ENCODE assay signal across 23 cellular contexts in the genomic region with DNA sequence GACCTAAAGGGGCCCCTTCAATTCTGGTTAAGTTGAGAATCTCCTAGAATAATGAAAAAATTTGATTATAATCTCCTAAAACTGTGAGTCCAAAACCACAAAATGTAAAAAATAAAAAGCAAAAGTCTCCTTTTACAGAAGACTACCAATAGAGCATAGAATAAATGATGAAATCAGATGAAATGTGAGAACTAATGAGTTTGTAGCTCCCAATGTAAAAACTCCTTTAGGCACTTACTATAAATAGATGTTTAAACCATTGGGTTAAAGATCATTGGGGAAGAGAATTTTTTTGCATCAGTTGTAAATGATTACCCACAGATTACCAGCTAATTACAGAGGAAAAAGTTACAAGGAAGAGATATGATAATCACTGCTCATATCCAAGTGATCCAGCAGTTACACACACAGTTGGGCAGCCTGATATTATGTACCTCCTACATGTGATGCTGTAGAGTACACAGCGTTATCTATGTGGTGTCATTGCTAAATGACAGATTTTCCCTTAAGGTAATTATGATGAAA.
DNase-seq lines count a peak whose midpoint lies in the region; FAIRE-seq lines count a peak whose summit lies in the region.
"Had no signal": no experiment of that assay in that cellular context is flagged by ENCODE, and none has a peak within 500 bp of the region (broad histone marks: within the 10 kb centered on the region; RNA-seq: fewer than 3 reads in every experiment).

No MANE protein-coding gene starts in this region.

- H3K36me3 ChIP-seq in GM23248 (ENCODE audit: low read depth) (no peaks in the 10 kb centered on the region), small intestine (ENCODE audit: control insufficient read depth in 2 of 2, insufficient read depth in 2 of 2, low read length in 2 of 2) (no peaks in the 10 kb centered on the region)
- H3K36me3 ChIP-seq: vagina had no signal

- no peaks in the 10 kb centered on the region for H4K20me1 ChIP-seq in GM23248 (ENCODE audit: insufficient read depth)

- H3K27me3 ChIP-seq in GM23248 (replicated peaks; ENCODE audit: insufficient read depth), result no peaks in the 10 kb centered on the region
- H3K27me3 ChIP-seq in small intestine (ENCODE audit: control insufficient read depth in 2 of 2, insufficient read depth in 2 of 2, low read length in 2 of 2), result no peaks in the 10 kb centered on the region
- H3K27me3 ChIP-seq: testis, vagina had no signal

- no peak overlapping the region for H3K4me3 ChIP-seq in GM23248
- H3K4me3 ChIP-seq in small intestine (ENCODE audit: low read depth in 1 of 2, low read length in 2 of 2), result no peak overlapping the region
- H3K4me3 ChIP-seq: GM12878, skin epidermis, testis, vagina had no signal

- H3K9me3 ChIP-seq in GM23248 (ENCODE audit: low read depth) (no peaks in the 10 kb centered on the region), small intestine (ENCODE audit: control insufficient read depth, low read depth) (no peaks in the 10 kb centered on the region)
- H3K9me3 ChIP-seq: testis, vagina had no signal

- H3K9me2 ChIP-seq in GM23248 (ENCODE audit: insufficient read depth), result no peaks in the 10 kb centered on the region

- H3K4me1 ChIP-seq in GM23248 (ENCODE audit: insufficient read depth), result peaks cover 14% of the 10 kb centered on the region; the same call in 1 of the 2 replicates
- no peaks in the 10 kb centered on the region for H3K4me1 ChIP-seq in small intestine (ENCODE audit: control insufficient read depth in 2 of 2, insufficient read depth in 1 of 2, low read depth in 1 of 2, low read length in 1 of 2)
- H3K4me1 ChIP-seq: testis, vagina had no signal

- H3K27ac ChIP-seq in GM23248 (no peak overlapping the region), small intestine (ENCODE audit: low read depth in 1 of 2, low read length in 1 of 2) (no peak overlapping the region)
- H3K27ac ChIP-seq: epithelial cell of prostate, skin epidermis, testis, vagina had no signal

- in situ Hi-C loops in GM23248 (cut with MboI), result loop anchor here (10.0 kb wide), 1 partner anchor 425 kb away; no protein-coding TSS in a partner anchor

- H3K4me2 ChIP-seq in GM23248 (ENCODE audit: unreplicated experiment), result no peak overlapping the region

- WGBS in GM23248 (ENCODE audit: low coverage in 1 of 2, low lambda C conversion rate in 2 of 2, missing lambda C conversion rate in 2 of 2), 2 experiments, result 58 to 63% methylated on average over 1 of the region's 1 CpG
- 20 to 65% (median 64%) methylated on average over 1 of the region's 1 CpG for WGBS in small intestine, 3 donors

- FAIRE-seq in small intestine (lab: Jason Lieb, UNC), result no peak
- FAIRE-seq: GM12878 had no signal

- H3K79me2 ChIP-seq in GM23248 (ENCODE audit: insufficient read depth), result no peaks in the 10 kb centered on the region

- H3K9ac ChIP-seq in GM23248, result no peak overlapping the region

- H2AFZ ChIP-seq in GM23248, result 0 out of 2 replicates have a peak overlapping the region, but pooled peaks have one; percentile 19

- H3F3A ChIP-seq in GM23248 (ENCODE audit: insufficient read depth), result no peaks in the 10 kb centered on the region

- peak; percentile 36 for DNase-seq in GM23248
- peak; percentile 86 for DNase-seq in OCI-M1 (lab: John Stamatoyannopoulos, UW)
- DNase-seq in fibroblast of gingiva (ENCODE audit: low read depth), result peak; percentile 63
- peak; percentile 2 for DNase-seq in small intestine
- no peak for DNase-seq in T-helper 9 cell
- DNase-seq in NCI-H2196 (lab: John Stamatoyannopoulos, UW; ENCODE audit: unreplicated experiment), result no peak
- DNase-seq in stimulated activated CD4-positive, alpha-beta T cell treated with anti-CD3 and anti-CD28 coated beads, Interleukin-1b, Interleukin-23, amount 100 ng/mL, for 48 hours, result no peak
- DNase-seq: activated CD8-positive, alpha-beta memory T cell treated with anti-CD3 and anti-CD28 coated beads for 24 hours; activated naive CD4-positive, alpha-beta T cell treated with anti-CD3 and anti-CD28 coated beads, Interleukin-2, amount 10 ng/mL, durations not matched to agents 7 days and 5 days; activated T-cell treated with anti-CD3 and anti-CD28 coated beads, Interleukin-2, amount 50 U/mL, for 72 hours; AML-193; anterior cingulate cortex; central memory CD4-positive, alpha-beta T cell; DMS79 treated with DMSO at 0.1 percent for 48 hours; left cardiac atrium; NCI-H524 treated with DMSO at 0.1 percent for 48 hours; stimulated activated CD4-positive, alpha-beta T cell treated with anti-CD3 and anti-CD28 coated beads, Interleukin-2, amount 100 ng/mL, for 48 hours; stimulated activated naive B cell treated with anti-CD40 and anti-IgM and Interleukin-4, amounts not matched to agents 10 μg/mL and 1 μg/mL and 100 μg/mL, for 72 hours; testis had no signal

Comparison
In these comparisons a context has a peak if more than half of its experiments do, and no peak if none do; other contexts are left out.
1. DNase-seq: peak in GM23248 (single experiment), OCI-M1 (single experiment), fibroblast of gingiva (single experiment) and small intestine (single experiment); none in T-helper 9 cell (single experiment), NCI-H2196 (single experiment) and stimulated activated CD4-positive, alpha-beta T cell treated with anti-CD3 and anti-CD28 coated beads, Interleukin-1b, Interleukin-23, amount 100 ng/mL, for 48 hours (single experiment).